Comparison of ENCODE assay signal across 16 cellular contexts in genomic region chr22:44403166-44403565, GRCh38.
"Had no signal": no experiment of that assay in that cellular context is flagged by ENCODE, and none has a peak within 500 bp of the region (broad histone marks: within the 10 kb centered on the region; RNA-seq: fewer than 3 reads in every experiment).

No MANE protein-coding gene starts in this region.

- H3K4me1 Mint-ChIP-seq: activated CD8-positive, alpha-beta memory T cell treated with anti-CD3 and anti-CD28 coated beads, Interleukin-2, amount 10 ng/mL, durations not matched to agents 7 days and 5 days; stimulated activated naive B cell treated with anti-CD40 and anti-IgM and Interleukin-4, amounts not matched to agents 10 μg/mL and 1 μg/mL and 100 μg/mL, for 72 hours had no signal

- H3K27ac Mint-ChIP-seq: activated CD8-positive, alpha-beta memory T cell treated with anti-CD3 and anti-CD28 coated beads, Interleukin-2, amount 10 ng/mL, durations not matched to agents 7 days and 5 days; activated T-cell treated with anti-CD3 and anti-CD28 coated beads, Interleukin-2, amount 50 U/mL, for 24 hours; stimulated activated naive B cell treated with anti-CD40 and anti-IgM and Interleukin-4, amounts not matched to agents 10 μg/mL and 1 μg/mL and 100 μg/mL, for 72 hours had no signal

- H3K4me3 Mint-ChIP-seq: activated CD8-positive, alpha-beta memory T cell treated with anti-CD3 and anti-CD28 coated beads, Interleukin-2, amount 10 ng/mL, durations not matched to agents 7 days and 5 days; activated T-cell treated with anti-CD3 and anti-CD28 coated beads, Interleukin-2, amount 50 U/mL, for 24 hours; natural killer cell treated with Interleukin-12 subunit alpha and Interleukin-12 subunit beta and Interleukin-15 and Interleukin-18, amount 100 ng/mL, for 72 hours; stimulated activated naive B cell treated with anti-CD40 and anti-IgM and Interleukin-4, amounts not matched to agents 10 μg/mL and 1 μg/mL and 100 μg/mL, for 72 hours had no signal

- H3K9me3 ChIP-seq: ovary, SJSA1, suprapubic skin had no signal

- H3K4me1 ChIP-seq: SJSA1, suprapubic skin had no signal

- DNase-seq: activated CD4-positive, alpha-beta T cell treated with anti-CD3 and anti-CD28 coated beads, Interleukin-2, amount 50 U/mL, for 48 hours; activated CD8-positive, alpha-beta memory T cell treated with anti-CD3 and anti-CD28 coated beads, Interleukin-2, amount 10 ng/mL, durations not matched to agents 7 days and 5 days; activated gamma-delta T cell treated with Interleukin-2 at 50 U/mL for 16 hours; activated T-cell treated with anti-CD3 and anti-CD28 coated beads, Interleukin-2, amount 50 U/mL, for 24 hours; caudate nucleus; erythroblast; hypothalamus; left cardiac atrium; stimulated activated CD4-positive, alpha-beta T cell treated with anti-CD3 and anti-CD28 coated beads, Interleukin-1b, Interleukin-23, amount 100 ng/mL, for 48 hours; stimulated activated naive B cell treated with anti-CD40 and anti-IgM and Interleukin-4, amounts not matched to agents 10 μg/mL and 1 μg/mL and 100 μg/mL, for 72 hours; SW 1271 had no signal

- H3K27me3 Mint-ChIP-seq: activated CD8-positive, alpha-beta memory T cell treated with anti-CD3 and anti-CD28 coated beads, Interleukin-2, amount 10 ng/mL, durations not matched to agents 7 days and 5 days; activated T-cell treated with anti-CD3 and anti-CD28 coated beads, Interleukin-2, amount 50 U/mL, for 24 hours; natural killer cell treated with Interleukin-12 subunit alpha and Interleukin-12 subunit beta and Interleukin-15 and Interleukin-18, amount 100 ng/mL, for 72 hours had no signal

- H3K36me3 Mint-ChIP-seq: activated CD8-positive, alpha-beta memory T cell treated with anti-CD3 and anti-CD28 coated beads, Interleukin-2, amount 10 ng/mL, durations not matched to agents 7 days and 5 days; natural killer cell treated with Interleukin-12 subunit alpha and Interleukin-12 subunit beta and Interleukin-15 and Interleukin-18, amount 100 ng/mL, for 72 hours; stimulated activated naive B cell treated with anti-CD40 and anti-IgM and Interleukin-4, amounts not matched to agents 10 μg/mL and 1 μg/mL and 100 μg/mL, for 72 hours had no signal

- H3K9me3 Mint-ChIP-seq: activated T-cell treated with anti-CD3 and anti-CD28 coated beads, Interleukin-2, amount 50 U/mL, for 24 hours; natural killer cell treated with Interleukin-12 subunit alpha and Interleukin-12 subunit beta and Interleukin-15 and Interleukin-18, amount 100 ng/mL, for 72 hours; stimulated activated naive B cell treated with anti-CD40 and anti-IgM and Interleukin-4, amounts not matched to agents 10 μg/mL and 1 μg/mL and 100 μg/mL, for 72 hours had no signal

- H3K27me3 ChIP-seq: ovary, SJSA1 had no signal

- H3K36me3 ChIP-seq: ovary, SJSA1, suprapubic skin had no signal

- H3K27ac ChIP-seq: ovary, SJSA1, suprapubic skin had no signal

- H3K4me3 ChIP-seq: ovary, SJSA1, smooth muscle cell, suprapubic skin had no signal

- ATAC-seq: activated CD8-positive, alpha-beta memory T cell treated with anti-CD3 and anti-CD28 coated beads, Interleukin-2, amount 10 ng/mL, durations not matched to agents 7 days and 5 days; left cardiac atrium; stimulated activated naive B cell treated with anti-CD40 and anti-IgM and Interleukin-4, amounts not matched to agents 10 μg/mL and 1 μg/mL and 100 μg/mL, for 72 hours had no signal
